Comparison of ENCODE assay signal across 8 cellular contexts in the genomic region with DNA sequence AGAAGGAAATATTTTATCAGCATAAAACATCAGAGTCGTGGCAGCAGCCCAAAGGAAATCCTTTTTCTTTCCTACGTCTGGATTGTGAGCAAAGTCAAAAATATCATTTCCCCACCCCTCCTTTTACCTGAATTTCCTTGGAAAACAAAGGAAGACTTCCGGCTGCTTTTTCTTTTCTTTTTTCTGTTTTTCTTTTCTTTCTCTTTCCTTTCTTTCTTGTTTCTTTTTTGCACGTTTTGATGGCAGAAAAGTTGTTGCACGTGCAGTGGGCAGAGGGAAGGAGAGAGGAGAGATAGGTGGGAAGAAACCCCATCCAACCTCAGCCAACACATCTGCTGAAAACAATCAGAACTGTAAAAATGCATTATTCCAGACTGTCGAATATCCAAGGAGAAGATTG. TPM values are rescaled to one million over a fixed set of nuclear protein-coding genes. Genes with fewer than 3 reads are reported as not detected.
DNase-seq lines count a peak whose midpoint lies in the region; ATAC-seq and TF ChIP-seq lines count a peak whose summit lies in the region.

No MANE protein-coding gene starts in this region.

- no peak overlapping the region for H2BK12ac ChIP-seq in neuronal stem cell (ENCODE audit: low read length)

- H2AK5ac ChIP-seq in neuronal stem cell (ENCODE audit: low read depth, low read length): no peak overlapping the region

- no peaks in the 10 kb centered on the region for H3F3A ChIP-seq in PC-3 (ENCODE audit: low read length, unreplicated experiment)

- no peaks in the 10 kb centered on the region for H3K9me2 ChIP-seq in PC-3 (replicated peaks; ENCODE audit: low read length)

- H2BK15ac ChIP-seq in neuronal stem cell (ENCODE audit: low read length): no peak overlapping the region

- peaks cover 30% of the 10 kb centered on the region for H4K20me1 ChIP-seq in PC-3 (ENCODE audit: low read length)

- no peak overlapping the region for H3K23ac ChIP-seq in neuronal stem cell (ENCODE audit: low read depth, low read length, poor library complexity)

- H4K8ac ChIP-seq in neuronal stem cell (ENCODE audit: low read depth, low read length): no peak overlapping the region

- H3K4me1 ChIP-seq in PC-3 (ENCODE audit: insufficient read depth, low read length) (peaks cover 33% of the 10 kb centered on the region), neuronal stem cell (ENCODE audit: control insufficient read depth in 2 of 2, insufficient read depth in 1 of 2, low read depth in 1 of 2, low read length in 2 of 2) (peaks cover 0 to 2% of the 10 kb centered on the region in 2 donors)

- H3K4ac ChIP-seq in neuronal stem cell (ENCODE audit: low read length): no peak overlapping the region

- TSS peak; percentile 86 for BruUV-seq in PC-3 (replicated peaks; lab: Mats Ljungman, UMichigan)

- peak overlapping the region; percentile 89 for H3K4me3 ChIP-seq in PC-3 (ENCODE audit: low read length)
- H3K4me3 ChIP-seq in epithelial cell of esophagus (ENCODE audit: low read length): peak overlapping the region; percentile 61
- H3K4me3 ChIP-seq in neuronal stem cell (ENCODE audit: low read length in 2 of 2): peak overlapping the region; percentile 71 to 75

- H4K91ac ChIP-seq in neuronal stem cell (ENCODE audit: low read depth, low read length, poor library complexity): no peak overlapping the region

- intact Hi-C loops in PC-3 (cut with micrococcal nuclease): loop anchor here (2.0 to 10.0 kb wide), 6 partner anchors 71 to 418 kb away; no protein-coding TSS in a partner anchor
- intact Hi-C loops in posterior vena cava (cut with DNase I): loop anchor here in 1 of 2 donors (10.0 kb wide), 1 partner anchor 58 kb away; no protein-coding TSS in a partner anchor

- no peak overlapping the region for H3K14ac ChIP-seq in neuronal stem cell (ENCODE audit: low read length)

- H2AFZ ChIP-seq in PC-3 (ENCODE audit: low read length) (peak overlapping the region; percentile 65), neuronal stem cell (ENCODE audit: low read length) (peak overlapping the region; percentile 97)

- H3K36me3 ChIP-seq in PC-3 (ENCODE audit: low read depth, low read length) (no peaks in the 10 kb centered on the region), neuronal stem cell (replicated peaks in 1 of 2; ENCODE audit: control insufficient read depth in 2 of 2, insufficient read depth in 2 of 2, low read length in 2 of 2) (no peaks in the 10 kb centered on the region)

- no peaks in the 10 kb centered on the region for H3K9me3 ChIP-seq in PC-3 (ENCODE audit: low read length)
- H3K9me3 ChIP-seq in neuronal stem cell (replicated peaks in 1 of 2; ENCODE audit: control insufficient read depth in 2 of 2, insufficient read depth in 1 of 2, low read depth in 1 of 2, low read length in 2 of 2): no peaks in the 10 kb centered on the region

- H2BK5ac ChIP-seq in neuronal stem cell (ENCODE audit: low read length): no peak overlapping the region

- no peaks in the 10 kb centered on the region for H3K27me3 ChIP-seq in PC-3 (ENCODE audit: low read length)
- H3K27me3 ChIP-seq in neuronal stem cell (ENCODE audit: control insufficient read depth in 3 of 3, insufficient read depth in 3 of 3, low read depth in 1 of 3, low read length in 3 of 3): peaks cover 0 to 7% (median 0%) of the 10 kb centered on the region in 3 experiments

- CTCF ChIA-PET in PC-3 (lab: Charles Lee): interaction anchor here (0.8 kb wide), 1 partner anchor 67 kb away, joined by 3 read pairs; no protein-coding TSS in a partner anchor

- H3K79me1 ChIP-seq in neuronal stem cell (ENCODE audit: low read depth, low read length): no peaks in the 10 kb centered on the region

- peaks cover 60% of the 10 kb centered on the region for H3K79me2 ChIP-seq in PC-3 (ENCODE audit: low read length)

- H2BK120ac ChIP-seq in neuronal stem cell (ENCODE audit: low read depth, low read length): no peak overlapping the region

- H3K27ac ChIP-seq in C4-2B (peak overlapping the region; percentile 71), PC-3 (ENCODE audit: low read length) (peak overlapping the region; percentile 15; the same call in 1 of the 2 replicates), neuronal stem cell (replicated peaks; ENCODE audit: low read length) (no peak overlapping the region)

- no peak for ATAC-seq in PC-3

- H3K18ac ChIP-seq in neuronal stem cell (ENCODE audit: low read length): no peak overlapping the region

- no CpG with 5 or more reads among the region's 6 CpGs for WGBS in neuronal stem cell (ENCODE audit: extremely low coverage in 2 of 2, insufficient read length in 2 of 2, insufficient replicate concordance in 1 of 2), 2 donors

- H3K4me2 ChIP-seq in PC-3 (ENCODE audit: low read length) (peak overlapping the region; percentile 99), neuronal stem cell (ENCODE audit: insufficient read depth, low read length, poor library complexity, severe bottlenecking) (peak overlapping the region; percentile 73)

- TF ChIP-seq CTCF in C4-2B (conservative IDR thresholded peaks at IDR 0.05) (no peak), PC-3 (conservative IDR thresholded peaks at IDR 0.05; ENCODE audit: low read depth, low read length) (no peak), epithelial cell of esophagus (IDR thresholded peaks at IDR 0.05; ENCODE audit: insufficient read depth, low read depth, low read length, missing control alignments) (no peak)

- POLR2A ChIA-PET in PC-3 (lab: Charles Lee; ENCODE audit: unreplicated experiment): interaction anchor here (0.5 to 1.2 kb wide), 15 partner anchors 38 to 602 kb away, joined by 3 to 25 read pairs (median 4); partner anchors contain the start of genes FAM81A and MINDY2

- DNase-seq in PC-3 (no peak), epithelial cell of esophagus (ENCODE audit: low read depth) (no peak), neuronal stem cell (ENCODE audit: low spot score) (no peak), posterior vena cava (ENCODE audit: low spot score) (no peak), Kasumi-1 (lab: John Stamatoyannopoulos, UW) (no peak), NCI-H1092 treated with DMSO at 0.1 percent for 48 hours (lab: John Stamatoyannopoulos, UW) (no peak)
- no peak for DNase-seq in activated effector memory CD4-positive, alpha-beta T cell treated with anti-CD3 and anti-CD28 coated beads, Interleukin-2, amount 50 U/mL, for 16 hours

- H3K9ac ChIP-seq in PC-3 (ENCODE audit: low read length) (peak overlapping the region; percentile 79), neuronal stem cell (ENCODE audit: low read depth, low read length, poor library complexity) (no peak overlapping the region)

RNA-seq across cellular contexts. Expression of gene MYO1E, which starts 0.5 kb away (rescaled TPM):
- total RNA-seq in PC-3 (2014; rRNA removed) (67.7 and 68.8 TPM in 2 replicates), posterior vena cava (100 to 1,000 TPM; 113 to 193 TPM)
- 7.1 TPM for polyA plus RNA-seq in neuronal stem cell (2013, experiment 1 of 2)
- polyA plus RNA-seq in neuronal stem cell (2013, experiment 2 of 2): 7.4 TPM
